In the genomic region with DNA sequence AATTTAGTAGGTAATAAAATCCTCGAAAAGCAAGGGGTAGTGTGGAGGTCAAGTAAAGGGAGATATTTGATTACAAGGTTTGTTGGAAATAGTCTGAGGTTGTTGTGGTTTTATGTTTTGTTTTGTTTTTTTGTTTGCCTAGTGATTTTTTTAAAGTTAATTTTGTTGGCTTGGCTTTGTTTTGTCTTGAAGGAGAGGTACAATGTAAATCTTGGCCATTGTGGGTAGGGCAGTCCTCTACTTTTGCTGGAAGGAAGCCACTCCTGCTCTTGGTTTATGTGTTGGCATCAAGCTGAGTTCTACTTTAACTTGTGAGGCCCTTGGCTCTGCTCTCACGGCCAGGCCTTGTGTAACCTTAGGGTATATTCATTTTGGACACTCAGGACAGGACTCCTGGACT, we compare ENCODE assay signal across 21 cellular contexts. TPM values are rescaled to one million over a fixed set of nuclear protein-coding genes. Genes with fewer than 3 reads are reported as not detected.
DNase-seq lines count a peak whose midpoint lies in the region; ATAC-seq and TF ChIP-seq lines count a peak whose summit lies in the region.
"Had no signal": no experiment of that assay in that cellular context is flagged by ENCODE, and none has a peak within 500 bp of the region (broad histone marks: within the 10 kb centered on the region; RNA-seq: fewer than 3 reads in every experiment).

No MANE protein-coding gene starts in this region.

- H3K36me3 Mint-ChIP-seq in neural crest cell (ENCODE audit: low read depth): peaks cover 14% of the 10 kb centered on the region
- H3K36me3 Mint-ChIP-seq: CD4-positive, CD25-positive, alpha-beta regulatory T cell had no signal

- no peaks in the 10 kb centered on the region for H3K9me2 ChIP-seq in PC-9 (ENCODE audit: insufficient read depth)
- H3K9me2 ChIP-seq: SK-N-SH had no signal

- TF ChIP-seq CTCF in PC-9 (conservative IDR thresholded peaks at IDR 0.05) (no peak), neural crest cell (conservative IDR thresholded peaks at IDR 0.05) (no peak)

- ATAC-seq in stimulated activated naive CD8-positive, alpha-beta T cell treated with anti-CD3 and anti-CD28 coated beads, Interleukin-15, Interleukin-2, amounts not matched to agents 100 U/mL and 50 U/mL, for 24 hours: no peak
- no peak for ATAC-seq in HG02759 (IDR thresholded peaks at IDR 0.05; ENCODE audit: unreplicated experiment)
- ATAC-seq in SK-N-SH treated with all-trans-retinoic acid at 6 μM for 48 hours: no peak
- ATAC-seq: activated CD8-positive, alpha-beta T cell treated with anti-CD3 and anti-CD28 coated beads, Interleukin-2, amount 10 ng/mL, durations not matched to agents 7 days and 5 days; left ventricle myocardium superior; right lobe of liver had no signal

- H3K9me3 ChIP-seq in BLaER1 (peaks cover 12% of the 10 kb centered on the region; the same call in 1 of the 2 replicates), PC-9 (ENCODE audit: insufficient read depth, low read depth) (no peaks in the 10 kb centered on the region)
- H3K9me3 ChIP-seq: right lobe of liver, SK-N-SH, thyroid gland had no signal

- H3K27ac ChIP-seq in BLaER1: no peak overlapping the region
- peak overlapping the region; percentile 90 for H3K27ac ChIP-seq in PC-9
- H3K27ac ChIP-seq: right lobe of liver, thyroid gland had no signal

- DNase-seq in PC-9: peak in 1 of 2 experiments; percentile 92
- DNase-seq in fibroblast of gingiva (ENCODE audit: low read depth): peak; percentile 32
- DNase-seq in neural crest cell (ENCODE audit: low read depth, low spot score): no peak
- no peak for DNase-seq in stimulated activated naive CD8-positive, alpha-beta T cell treated with anti-CD3 and anti-CD28 coated beads, Interleukin-15, Interleukin-2, amounts not matched to agents 100 U/mL and 50 U/mL, for 24 hours
- DNase-seq in NCI-H2029 (lab: John Stamatoyannopoulos, UW): no peak
- DNase-seq: activated CD8-positive, alpha-beta T cell treated with anti-CD3 and anti-CD28 coated beads, Interleukin-2, amount 10 ng/mL, durations not matched to agents 7 days and 5 days; aorta; CD4-positive, CD25-positive, alpha-beta regulatory T cell; hypothalamus; left ventricle myocardium superior; NCI-H187 treated with DMSO at 0.1 percent for 48 hours; NCI-H524 treated with DMSO at 0.1 percent for 48 hours; right lobe of liver; stimulated activated CD4-positive, alpha-beta T cell treated with anti-CD3 and anti-CD28 coated beads, Interleukin-4, amount 100 ng/mL, for 24 hours; thyroid gland had no signal

- H3K79me2 ChIP-seq in PC-9 (ENCODE audit: low read depth): peaks cover 82% of the 10 kb centered on the region

- H3K4me1 ChIP-seq in BLaER1: peaks cover 28% of the 10 kb centered on the region
- H3K4me1 ChIP-seq in PC-9 (replicated peaks; ENCODE audit: insufficient read depth): peaks cover 79% of the 10 kb centered on the region

- no peaks in the 10 kb centered on the region for H3K27me3 Mint-ChIP-seq in neural crest cell (ENCODE audit: low read depth)

- H3K4me2 ChIP-seq in BLaER1: peak overlapping the region; percentile 25; the same call in 1 of the 2 replicates
- peak overlapping the region; percentile 92 for H3K4me2 ChIP-seq in PC-9

- POLR2A ChIA-PET in PC-9 (lab: Charles Lee; ENCODE audit: unreplicated experiment): no interaction called here

- H3K36me3 ChIP-seq in BLaER1: peaks cover 9% of the 10 kb centered on the region; the same call in 1 of the 2 replicates
- peaks cover 10% of the 10 kb centered on the region; the same call in 1 of the 2 replicates for H3K36me3 ChIP-seq in PC-9 (ENCODE audit: low read depth)
- H3K36me3 ChIP-seq: right lobe of liver, thyroid gland had no signal

- intact Hi-C loops in PC-9 (cut with micrococcal nuclease; ENCODE audit: unreplicated experiment): no loop called here

- no peak overlapping the region for H3K9ac ChIP-seq in BLaER1
- H3K9ac ChIP-seq: SK-N-SH had no signal

- H3K27ac Mint-ChIP-seq in neural crest cell (ENCODE audit: unreplicated experiment): peak overlapping the region; percentile 8
- H3K27ac Mint-ChIP-seq: activated CD8-positive, alpha-beta T cell treated with anti-CD3 and anti-CD28 coated beads, Interleukin-2, amount 10 ng/mL, durations not matched to agents 7 days and 5 days; CD4-positive, CD25-positive, alpha-beta regulatory T cell had no signal

- H3K4me3 ChIP-seq in BLaER1 (no peak overlapping the region), PC-9 (peak overlapping the region; percentile 95)
- H3K4me3 ChIP-seq: right lobe of liver, thyroid gland had no signal

- peaks cover 63% of the 10 kb centered on the region for H3F3A ChIP-seq in PC-9 (ENCODE audit: insufficient read depth, low read depth)

- H3K4me1 Mint-ChIP-seq in neural crest cell: peaks cover 44% of the 10 kb centered on the region

- peaks cover 68% of the 10 kb centered on the region for H4K20me1 ChIP-seq in BLaER1
- H4K20me1 ChIP-seq in PC-9 (ENCODE audit: insufficient read depth): peaks cover 43% of the 10 kb centered on the region

- H3K27me3 ChIP-seq in BLaER1: no peaks in the 10 kb centered on the region
- no peaks in the 10 kb centered on the region for H3K27me3 ChIP-seq in PC-9 (ENCODE audit: insufficient read depth, low read depth)
- H3K27me3 ChIP-seq: right lobe of liver, thyroid gland had no signal

- CTCF ChIA-PET in PC-9 (lab: Charles Lee): no interaction called here

- H2AFZ ChIP-seq in PC-9: no peak overlapping the region

- peak overlapping the region; percentile 70 for H3K4me3 Mint-ChIP-seq in neural crest cell
- H3K4me3 Mint-ChIP-seq: activated CD8-positive, alpha-beta T cell treated with anti-CD3 and anti-CD28 coated beads, Interleukin-2, amount 10 ng/mL, durations not matched to agents 7 days and 5 days; CD4-positive, CD25-positive, alpha-beta regulatory T cell had no signal

- H3K9me3 Mint-ChIP-seq in neural crest cell: peaks cover 5% of the 10 kb centered on the region

- BruUV-seq in PC-9 (replicated peaks; lab: Mats Ljungman, UMichigan): no TSS peak

TF ChIP-seq in SK-N-SH treated with all-trans-retinoic acid at 6 μM for 48 hours, 23 proteins besides CTCF, POLR2A, EP300 and RAD21 (continues in another document):
- TF ChIP-seq CREB5 (CRISPR knock-in tag; IDR thresholded peaks at IDR 0.05; ENCODE audit: low read depth): no peak
- no peak for TF ChIP-seq TCF4 (CRISPR knock-in tag; IDR thresholded peaks at IDR 0.05; ENCODE audit: borderline replicate concordance)
- no peak for TF ChIP-seq TOX (CRISPR knock-in tag; IDR thresholded peaks at IDR 0.05; ENCODE audit: borderline replicate concordance)
- TF ChIP-seq SNAI2 (CRISPR knock-in tag; IDR thresholded peaks at IDR 0.05): no peak
- TF ChIP-seq, protein P1, sequence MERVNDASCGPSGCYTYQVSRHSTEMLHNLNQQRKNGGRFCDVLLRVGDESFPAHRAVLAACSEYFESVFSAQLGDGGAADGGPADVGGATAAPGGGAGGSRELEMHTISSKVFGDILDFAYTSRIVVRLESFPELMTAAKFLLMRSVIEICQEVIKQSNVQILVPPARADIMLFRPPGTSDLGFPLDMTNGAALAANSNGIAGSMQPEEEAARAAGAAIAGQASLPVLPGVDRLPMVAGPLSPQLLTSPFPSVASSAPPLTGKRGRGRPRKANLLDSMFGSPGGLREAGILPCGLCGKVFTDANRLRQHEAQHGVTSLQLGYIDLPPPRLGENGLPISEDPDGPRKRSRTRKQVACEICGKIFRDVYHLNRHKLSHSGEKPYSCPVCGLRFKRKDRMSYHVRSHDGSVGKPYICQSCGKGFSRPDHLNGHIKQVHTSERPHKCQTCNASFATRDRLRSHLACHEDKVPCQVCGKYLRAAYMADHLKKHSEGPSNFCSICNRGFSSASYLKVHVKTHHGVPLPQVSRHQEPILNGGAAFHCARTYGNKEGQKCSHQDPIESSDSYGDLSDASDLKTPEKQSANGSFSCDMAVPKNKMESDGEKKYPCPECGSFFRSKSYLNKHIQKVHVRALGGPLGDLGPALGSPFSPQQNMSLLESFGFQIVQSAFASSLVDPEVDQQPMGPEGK (CRISPR knock-in tag; IDR thresholded peaks at IDR 0.05; ENCODE audit: borderline replicate concordance): no peak
- TF ChIP-seq, protein P2, sequence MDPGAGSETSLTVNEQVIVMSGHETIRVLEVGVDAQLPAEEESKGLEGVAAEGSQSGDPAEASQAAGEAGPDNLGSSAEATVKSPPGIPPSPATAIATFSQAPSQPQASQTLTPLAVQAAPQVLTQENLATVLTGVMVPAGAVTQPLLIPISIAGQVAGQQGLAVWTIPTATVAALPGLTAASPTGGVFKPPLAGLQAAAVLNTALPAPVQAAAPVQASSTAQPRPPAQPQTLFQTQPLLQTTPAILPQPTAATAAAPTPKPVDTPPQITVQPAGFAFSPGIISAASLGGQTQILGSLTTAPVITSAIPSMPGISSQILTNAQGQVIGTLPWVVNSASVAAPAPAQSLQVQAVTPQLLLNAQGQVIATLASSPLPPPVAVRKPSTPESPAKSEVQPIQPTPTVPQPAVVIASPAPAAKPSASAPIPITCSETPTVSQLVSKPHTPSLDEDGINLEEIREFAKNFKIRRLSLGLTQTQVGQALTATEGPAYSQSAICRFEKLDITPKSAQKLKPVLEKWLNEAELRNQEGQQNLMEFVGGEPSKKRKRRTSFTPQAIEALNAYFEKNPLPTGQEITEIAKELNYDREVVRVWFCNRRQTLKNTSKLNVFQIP (CRISPR knock-in tag; IDR thresholded peaks at IDR 0.05; ENCODE audit: borderline replicate concordance, low read depth): no peak

RNA-seq across cellular contexts. Expression of gene AMOTL1, which starts 3.2 kb away (rescaled TPM):
- 48.0 and 60.5 TPM in 2 replicates for total RNA-seq in PC-9 (2021)
- 67.5 and 69.0 TPM in 2 replicates for total RNA-seq in neural crest cell
- total RNA-seq: HT-29, OCI-LY7 had no signal
